ENCODE assay signal across 9 cellular contexts in genomic region chr5:141332571-141332970, GRCh38. TPM values are rescaled to one million over a fixed set of nuclear protein-coding genes. Genes with fewer than 3 reads are reported as not detected.
"Had no signal": no experiment of that assay in that cellular context is flagged by ENCODE, and none has a peak within 500 bp of the region (broad histone marks: within the 10 kb centered on the region; RNA-seq: fewer than 3 reads in every experiment).

No MANE protein-coding gene starts in this region.

RNA-seq across cellular contexts. Expression of gene PCDHGA1, which starts 2.3 kb away (rescaled TPM):
- total RNA-seq: activated CD4-positive, alpha-beta memory T cell treated with anti-CD3 and anti-CD28 coated beads for 36 hours; activated CD8-positive, alpha-beta memory T cell treated with anti-CD3 and anti-CD28 coated beads, Interleukin-2, amount 10 ng/mL, durations not matched to agents 7 days and 5 days; activated CD8-positive, alpha-beta T cell treated with anti-CD3 and anti-CD28 coated beads, Interleukin-2, amount 10 ng/mL, durations not matched to agents 7 days and 5 days; T-helper 17 cell had no signal

RNA-seq across cellular contexts. Expression of gene PCDHGA2, which starts 6.0 kb away (rescaled TPM):
- total RNA-seq: activated CD4-positive, alpha-beta memory T cell treated with anti-CD3 and anti-CD28 coated beads for 36 hours; activated CD4-positive, alpha-beta T cell treated with anti-CD3 and anti-CD28 coated beads for 36 hours; activated CD4-positive, alpha-beta T cell treated with anti-CD3 and anti-CD28 coated beads, Interleukin-2, amount 10 ng/mL, durations not matched to agents 7 days and 5 days; activated CD8-positive, alpha-beta memory T cell treated with anti-CD3 and anti-CD28 coated beads, Interleukin-2, amount 10 ng/mL, durations not matched to agents 7 days and 5 days; activated CD8-positive, alpha-beta T cell treated with anti-CD3 and anti-CD28 coated beads for 36 hours; activated CD8-positive, alpha-beta T cell treated with anti-CD3 and anti-CD28 coated beads, Interleukin-2, amount 10 ng/mL, durations not matched to agents 7 days and 5 days; T-helper 17 cell had no signal

RNA-seq across cellular contexts. Expression of gene PCDHGA3, which starts 11.1 kb away (rescaled TPM):
- total RNA-seq: activated CD4-positive, alpha-beta memory T cell treated with anti-CD3 and anti-CD28 coated beads for 36 hours; activated CD4-positive, alpha-beta memory T cell treated with anti-CD3 and anti-CD28 coated beads, Interleukin-2, amount 10 ng/mL, durations not matched to agents 7 days and 5 days; activated CD4-positive, alpha-beta T cell treated with anti-CD3 and anti-CD28 coated beads for 36 hours; activated CD4-positive, alpha-beta T cell treated with anti-CD3 and anti-CD28 coated beads, Interleukin-2, amount 10 ng/mL, durations not matched to agents 7 days and 5 days; activated CD8-positive, alpha-beta memory T cell treated with anti-CD3 and anti-CD28 coated beads for 36 hours; activated CD8-positive, alpha-beta T cell treated with anti-CD3 and anti-CD28 coated beads for 36 hours; activated CD8-positive, alpha-beta T cell treated with anti-CD3 and anti-CD28 coated beads, Interleukin-2, amount 10 ng/mL, durations not matched to agents 7 days and 5 days had no signal

RNA-seq across cellular contexts. Expression of gene PCDHGB1, which starts 17.3 kb away (rescaled TPM):
- total RNA-seq: activated CD4-positive, alpha-beta memory T cell treated with anti-CD3 and anti-CD28 coated beads for 36 hours; activated CD4-positive, alpha-beta T cell treated with anti-CD3 and anti-CD28 coated beads for 36 hours; activated CD4-positive, alpha-beta T cell treated with anti-CD3 and anti-CD28 coated beads, Interleukin-2, amount 10 ng/mL, durations not matched to agents 7 days and 5 days; activated CD8-positive, alpha-beta memory T cell treated with anti-CD3 and anti-CD28 coated beads for 36 hours; activated CD8-positive, alpha-beta memory T cell treated with anti-CD3 and anti-CD28 coated beads, Interleukin-2, amount 10 ng/mL, durations not matched to agents 7 days and 5 days; activated CD8-positive, alpha-beta T cell treated with anti-CD3 and anti-CD28 coated beads for 36 hours; activated CD8-positive, alpha-beta T cell treated with anti-CD3 and anti-CD28 coated beads, Interleukin-2, amount 10 ng/mL, durations not matched to agents 7 days and 5 days had no signal
